Comparison of ENCODE assay signal across 1 cellular context in genomic region chr19:16542045-16542893, GRCh38.
TF ChIP-seq lines count a peak whose summit lies in the region.

TSS of gene CHERP (minus strand) at chr19:16542437. CDS start at chr19:16542378, 59 bp downstream.

TF ChIP-seq in HepG2, 621 proteins besides CTCF, POLR2A, EP300 and RAD21 (continued from another document and continues in another):
- TF ChIP-seq TEF (CRISPR knock-in tag; IDR thresholded peaks at IDR 0.05): no peak
- no peak for TF ChIP-seq AGO2 (optimal IDR thresholded peaks at IDR 0.05; ENCODE audit: low read depth, low read length)
- TF ChIP-seq PLSCR1 (CRISPR knock-in tag; IDR thresholded peaks at IDR 0.05; ENCODE audit: borderline replicate concordance): no peak
- peak; percentile 87 for TF ChIP-seq ZNF547 (CRISPR knock-in tag; IDR thresholded peaks at IDR 0.05)
- TF ChIP-seq ZNF33A (CRISPR knock-in tag; IDR thresholded peaks at IDR 0.05; ENCODE audit: borderline replicate concordance): peak; percentile 52; the same call in 1 of the 2 replicates
- TF ChIP-seq CAMTA2 (CRISPR knock-in tag; IDR thresholded peaks at IDR 0.05; ENCODE audit: borderline replicate concordance): peak; percentile 75; the same call in 1 of the 2 replicates
- no peak for TF ChIP-seq ZBED4 (CRISPR knock-in tag; IDR thresholded peaks at IDR 0.05; ENCODE audit: borderline replicate concordance)
- peak; percentile 83 for TF ChIP-seq KMT2B (CRISPR knock-in tag; IDR thresholded peaks at IDR 0.05)
- TF ChIP-seq GTF2F1 (IDR thresholded peaks at IDR 0.05; ENCODE audit: low read length): no peak
- TF ChIP-seq ZNF414 (CRISPR knock-in tag; IDR thresholded peaks at IDR 0.05): peak; percentile 77; the same call in 1 of the 2 replicates
- peak; percentile 84 for TF ChIP-seq SNAPC2 (CRISPR knock-in tag; IDR thresholded peaks at IDR 0.05)
- TF ChIP-seq IKZF1 (IDR thresholded peaks at IDR 0.05): no peak
- TF ChIP-seq ZNF660 (CRISPR knock-in tag; IDR thresholded peaks at IDR 0.05; ENCODE audit: borderline replicate concordance, low read depth): no peak
- peak; percentile 60; the same call in 1 of the 2 replicates for TF ChIP-seq ZHX2 (IDR thresholded peaks at IDR 0.05; ENCODE audit: low read depth)
- TF ChIP-seq ZHX2 (CRISPR knock-in tag; IDR thresholded peaks at IDR 0.05; ENCODE audit: borderline replicate concordance): no peak
- TF ChIP-seq SNRNP70 (IDR thresholded peaks at IDR 0.05; ENCODE audit: low read depth, low read length): no peak
- no peak for TF ChIP-seq RBAK (CRISPR knock-in tag; IDR thresholded peaks at IDR 0.05)
- TF ChIP-seq ZNF549 (CRISPR knock-in tag; IDR thresholded peaks at IDR 0.05): no peak
- TF ChIP-seq CHCHD3 (CRISPR knock-in tag; IDR thresholded peaks at IDR 0.05): no peak
- TF ChIP-seq IKZF5 (CRISPR knock-in tag; IDR thresholded peaks at IDR 0.05): peak; percentile 76
- TF ChIP-seq SP4 (CRISPR knock-in tag; IDR thresholded peaks at IDR 0.05): peak; percentile 88
- peak; percentile 25 for TF ChIP-seq ZBTB7B (CRISPR knock-in tag; IDR thresholded peaks at IDR 0.05)
- TF ChIP-seq ISX (CRISPR knock-in tag; conservative IDR thresholded peaks at IDR 0.05): peak; percentile 78; the same call in 1 of the 2 replicates
- TF ChIP-seq TFAP4 (IDR thresholded peaks at IDR 0.05; ENCODE audit: borderline replicate concordance, low read depth): no peak
- TF ChIP-seq MIXL1 (CRISPR knock-in tag; IDR thresholded peaks at IDR 0.05): no peak
- TF ChIP-seq ZNF180 (CRISPR knock-in tag; IDR thresholded peaks at IDR 0.05; ENCODE audit: borderline replicate concordance, low read depth): no peak
- TF ChIP-seq RXRB (CRISPR knock-in tag; IDR thresholded peaks at IDR 0.05; ENCODE audit: borderline replicate concordance): peak; percentile 52; the same call in 1 of the 2 replicates
- TF ChIP-seq ZNF484 (CRISPR knock-in tag; IDR thresholded peaks at IDR 0.05; ENCODE audit: borderline replicate concordance, low read depth): no peak
- TF ChIP-seq AGO1 (IDR thresholded peaks at IDR 0.05; ENCODE audit: low read depth, low read length, poor library complexity, severe bottlenecking): peak; percentile 79
- TF ChIP-seq ELF1 (CRISPR knock-in tag; IDR thresholded peaks at IDR 0.05): peak; percentile 98
- TF ChIP-seq BRD4 (CRISPR knock-in tag; IDR thresholded peaks at IDR 0.05): no peak; the same call in 1 of the 2 replicates
- peak; percentile 87; the same call in 1 of the 2 replicates for TF ChIP-seq ZNF556 (CRISPR knock-in tag; IDR thresholded peaks at IDR 0.05; ENCODE audit: borderline replicate concordance)
- no peak for TF ChIP-seq FOXM1 (CRISPR knock-in tag; IDR thresholded peaks at IDR 0.05)
- peak; percentile 60; the same call in 1 of the 2 replicates for TF ChIP-seq TOE1 (CRISPR knock-in tag; IDR thresholded peaks at IDR 0.05)
- peak; percentile 84; the same call in 1 of the 2 replicates for TF ChIP-seq ARNT2 (CRISPR knock-in tag; IDR thresholded peaks at IDR 0.05; ENCODE audit: low read depth)
- no peak for TF ChIP-seq ZNF850 (CRISPR knock-in tag; conservative IDR thresholded peaks at IDR 0.05)
- peak; percentile 67; the same call in 1 of the 2 replicates for TF ChIP-seq ZNF724P (CRISPR knock-in tag; IDR thresholded peaks at IDR 0.05; ENCODE audit: borderline replicate concordance)
- peak; percentile 64; the same call in 1 of the 2 replicates for TF ChIP-seq DRAP1 (CRISPR knock-in tag; IDR thresholded peaks at IDR 0.05)
- no peak for TF ChIP-seq ZNF260 (CRISPR knock-in tag; IDR thresholded peaks at IDR 0.05; ENCODE audit: borderline replicate concordance, low read depth)
- TF ChIP-seq SNAPC4 (CRISPR knock-in tag; IDR thresholded peaks at IDR 0.05): peak; percentile 80; the same call in 1 of the 2 replicates
- TF ChIP-seq JUNB (CRISPR knock-in tag; IDR thresholded peaks at IDR 0.05; ENCODE audit: borderline replicate concordance): no peak
- peak; percentile 80; the same call in 1 of the 2 replicates for TF ChIP-seq ZNF709 (CRISPR knock-in tag; IDR thresholded peaks at IDR 0.05)
- TF ChIP-seq MXD4 (CRISPR knock-in tag; IDR thresholded peaks at IDR 0.05): peak; percentile 69; the same call in 1 of the 2 replicates
